19 cellular contexts compared by ENCODE assay signal in the genomic region with DNA sequence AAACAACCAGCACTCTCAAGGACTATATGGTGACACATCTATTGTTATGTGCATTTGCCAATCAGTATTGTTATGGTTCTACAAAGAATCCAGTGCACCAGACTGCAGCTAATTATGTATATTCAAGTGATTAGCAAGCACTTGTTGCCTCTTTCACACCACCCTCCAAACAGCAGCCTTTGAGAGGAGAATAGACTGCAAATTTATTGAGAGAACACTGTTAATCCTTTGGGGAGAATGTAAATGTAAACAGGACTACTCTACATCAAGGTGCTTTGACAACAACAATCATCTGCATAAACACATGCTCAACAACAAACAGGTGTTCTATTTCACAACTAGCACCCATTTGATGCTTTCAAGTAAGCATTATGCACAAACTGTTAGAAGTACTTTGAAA.
DNase-seq lines count a peak whose midpoint lies in the region; ATAC-seq and TF ChIP-seq lines count a peak whose summit lies in the region.
"Had no signal": no experiment of that assay in that cellular context is flagged by ENCODE, and none has a peak within 500 bp of the region (broad histone marks: within the 10 kb centered on the region; RNA-seq: fewer than 3 reads in every experiment).

No MANE protein-coding gene starts in this region.

- H3K9me3 ChIP-seq in NT2/D1 (ENCODE audit: insufficient read depth, low read length), result peaks cover 27% of the 10 kb centered on the region
- H3K9me3 ChIP-seq: gastrocnemius medialis, tibial nerve had no signal

- no peak overlapping the region for H3K4me3 ChIP-seq in NT2/D1 (ENCODE audit: insufficient read length, low read depth)
- H3K4me3 ChIP-seq: BLaER1 treated with 17β-estradiol and CSF1 and Interleukin-3, amounts not matched to agents 10 nM and 100 nM; gastrocnemius medialis; SK-N-MC; tibial nerve had no signal

- ATAC-seq in stimulated activated memory B cell treated with anti-CD40 and anti-IgM and Interleukin-4, amounts not matched to agents 10 μg/mL and 1 μg/mL and 100 μg/mL, for 72 hours, result no peak
- ATAC-seq in HG03045 (IDR thresholded peaks at IDR 0.05; ENCODE audit: unreplicated experiment) (no peak), GM19023 (IDR thresholded peaks at IDR 0.05; ENCODE audit: unreplicated experiment) (no peak)
- ATAC-seq: gastrocnemius medialis, PC-3 had no signal

- CTCF ChIA-PET in GM10248 (lab: Yijun Ruan, JAX), result interaction anchor here (1.1 to 1.5 kb wide), 3 partner anchors 12 to 24 kb away, joined by 3 to 5 read pairs (median 3); no protein-coding TSS in a partner anchor

- peaks cover 42% of the 10 kb centered on the region for H3K4me1 Mint-ChIP-seq in stimulated activated memory B cell treated with anti-CD40 and anti-IgM and Interleukin-4, amounts not matched to agents 10 μg/mL and 1 μg/mL and 100 μg/mL, for 72 hours

- H3K36me3 ChIP-seq in NT2/D1 (ENCODE audit: insufficient read depth, insufficient read length, low read length), result peaks cover 9% of the 10 kb centered on the region
- H3K36me3 ChIP-seq: gastrocnemius medialis had no signal

- no peaks in the 10 kb centered on the region for H3K27me3 Mint-ChIP-seq in stimulated activated memory B cell treated with anti-CD40 and anti-IgM and Interleukin-4, amounts not matched to agents 10 μg/mL and 1 μg/mL and 100 μg/mL, for 72 hours

- H3K27me3 ChIP-seq in NT2/D1 (ENCODE audit: insufficient read depth, insufficient read length), result no peaks in the 10 kb centered on the region
- H3K27me3 ChIP-seq: BLaER1 treated with 17β-estradiol and CSF1 and Interleukin-3, amounts not matched to agents 10 nM and 100 nM; gastrocnemius medialis; tibial nerve had no signal

- peak; percentile 16 for DNase-seq in NCI-H146 (lab: John Stamatoyannopoulos, UW)
- DNase-seq in NCI-H146 treated with DMSO at 0.1 percent for 48 hours (lab: John Stamatoyannopoulos, UW; ENCODE audit: unreplicated experiment), result no peak
- peak; percentile 99 for DNase-seq in NCI-H1436 treated with DMSO at 0.1 percent for 48 hours (lab: John Stamatoyannopoulos, UW)
- DNase-seq in NT2/D1 (ENCODE audit: low read depth, low spot score), result peak; percentile 40
- no peak for DNase-seq in GM10248 (ENCODE audit: extremely low spot score)
- DNase-seq: 8988T; activated CD4-positive, alpha-beta T cell treated with anti-CD3 and anti-CD28 coated beads for 4 hours; activated naive CD4-positive, alpha-beta T cell treated with Interleukin-2 at 50 U/mL for 16 hours; gastrocnemius medialis; NCI-H226; PC-3; small intestine had no signal

- H3K27ac Mint-ChIP-seq in stimulated activated memory B cell treated with anti-CD40 and anti-IgM and Interleukin-4, amounts not matched to agents 10 μg/mL and 1 μg/mL and 100 μg/mL, for 72 hours, result peak overlapping the region; percentile 63

- H3K4me1 ChIP-seq in NT2/D1 (ENCODE audit: insufficient read depth, insufficient read length), result no peaks in the 10 kb centered on the region

- H3K9ac ChIP-seq in NT2/D1 (ENCODE audit: insufficient read length, low read depth), result no peak overlapping the region
- H3K9ac ChIP-seq: BLaER1 treated with 17β-estradiol and CSF1 and Interleukin-3, amounts not matched to agents 10 nM and 100 nM; KMS-11 had no signal

- POLR2A ChIA-PET in GM10248 (lab: Yijun Ruan, JAX), result no interaction called here

- TF ChIP-seq CTCF in GM10248 (IDR thresholded peaks at IDR 0.05; ENCODE audit: control extremely low read depth, extremely low read depth, low read depth, missing control alignments), result no peak

- H3K36me3 Mint-ChIP-seq in stimulated activated memory B cell treated with anti-CD40 and anti-IgM and Interleukin-4, amounts not matched to agents 10 μg/mL and 1 μg/mL and 100 μg/mL, for 72 hours, result peaks cover 47% of the 10 kb centered on the region

- H3K9me3 Mint-ChIP-seq in stimulated activated memory B cell treated with anti-CD40 and anti-IgM and Interleukin-4, amounts not matched to agents 10 μg/mL and 1 μg/mL and 100 μg/mL, for 72 hours, result peaks cover 6% of the 10 kb centered on the region

- no peak overlapping the region for H3K4me3 Mint-ChIP-seq in stimulated activated memory B cell treated with anti-CD40 and anti-IgM and Interleukin-4, amounts not matched to agents 10 μg/mL and 1 μg/mL and 100 μg/mL, for 72 hours

Comparison
In these comparisons a context has a peak if more than half of its experiments do, and no peak if none do; other contexts are left out.
1. DNase-seq: peak in NCI-H146 (single experiment), NCI-H1436 treated with DMSO at 0.1 percent for 48 hours (single experiment) and NT2/D1 (single experiment); none in NCI-H146 treated with DMSO at 0.1 percent for 48 hours (single experiment) and GM10248 (single experiment).